14 cellular contexts compared by ENCODE assay signal in the genomic region with DNA sequence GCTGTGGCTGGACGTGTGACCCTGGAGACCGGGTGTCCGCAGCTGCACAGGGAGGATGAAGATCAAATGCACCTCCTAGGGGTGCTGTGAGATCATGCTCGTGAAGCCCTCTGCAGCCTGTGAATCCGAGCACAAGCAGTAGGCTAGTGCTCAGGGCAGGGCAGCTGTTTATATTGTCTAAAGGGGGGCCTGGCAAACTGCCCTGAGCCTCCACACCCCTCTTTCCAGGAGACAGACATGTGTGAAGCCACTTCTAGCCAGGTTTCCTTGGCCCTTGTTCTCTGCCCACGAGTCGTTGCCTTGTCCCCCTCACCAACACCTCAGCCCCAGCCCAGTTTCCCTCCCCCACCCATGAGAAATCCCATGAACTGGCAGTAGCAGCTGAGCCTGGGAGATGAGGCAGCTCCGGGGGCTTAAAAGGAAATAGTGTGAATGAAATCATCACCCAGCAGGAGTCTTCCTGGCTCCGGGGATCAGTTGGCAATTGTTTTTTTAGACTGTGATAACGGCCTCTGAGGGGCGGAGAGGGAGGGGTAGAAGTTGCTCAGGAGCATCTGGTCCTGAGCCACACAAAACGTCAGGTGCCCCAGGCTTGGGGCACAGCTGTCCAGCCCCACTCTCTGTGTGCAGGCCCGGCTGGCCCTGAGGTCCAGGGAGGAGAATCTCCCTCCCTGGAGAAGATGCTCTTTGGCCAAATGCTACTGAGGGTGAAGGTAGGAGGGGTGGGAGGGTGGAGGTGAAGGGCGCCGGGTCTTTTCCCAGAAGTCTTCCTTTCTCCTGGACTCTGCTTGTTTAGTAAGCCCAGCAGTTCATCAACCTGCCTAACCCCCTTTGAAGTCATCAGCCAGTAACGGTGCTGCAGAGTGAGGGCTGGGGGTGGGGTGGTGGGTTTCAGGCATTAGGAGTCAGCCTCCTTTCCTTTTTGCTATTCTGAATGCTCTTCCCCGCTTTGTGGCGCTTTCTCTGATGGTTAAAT. TPM values are rescaled to one million over a fixed set of nuclear protein-coding genes. Genes with fewer than 3 reads are reported as not detected.
DNase-seq lines count a peak whose midpoint lies in the region; ATAC-seq and TF ChIP-seq lines count a peak whose summit lies in the region.
"Had no signal": no experiment of that assay in that cellular context is flagged by ENCODE, and none has a peak within 500 bp of the region (broad histone marks: within the 10 kb centered on the region; RNA-seq: fewer than 3 reads in every experiment).

No MANE protein-coding gene starts in this region.

- H3K36me3 Mint-ChIP-seq in glutamatergic neuron (ENCODE audit: unreplicated experiment) = no peaks in the 10 kb centered on the region

- H3K4me3 ChIP-seq in skeletal muscle cell (ENCODE audit: low read depth, low read length) = no peak overlapping the region
- H3K4me3 ChIP-seq: colonic mucosa, gastroesophageal sphincter, mucosa of descending colon had no signal

- peaks cover 18% of the 10 kb centered on the region for H3K4me1 Mint-ChIP-seq in glutamatergic neuron (ENCODE audit: low read depth, unreplicated experiment)

- H3K27me3 Mint-ChIP-seq in glutamatergic neuron (ENCODE audit: unreplicated experiment) = peaks cover 2% of the 10 kb centered on the region

- peak; percentile 5 for DNase-seq in DMS 273 (lab: John Stamatoyannopoulos, UW; ENCODE audit: unreplicated experiment)
- DNase-seq in DMS 273 treated with DMSO at 0.1 percent for 48 hours (lab: John Stamatoyannopoulos, UW) = no peak
- peak; percentile 65 for DNase-seq in NCI-H524 treated with DMSO at 0.1 percent for 48 hours (lab: John Stamatoyannopoulos, UW)
- no peak for DNase-seq in glutamatergic neuron
- peak; percentile 19 for DNase-seq in skeletal muscle cell (ENCODE audit: low read depth)
- DNase-seq in NCI-H1694 treated with DMSO at 0.1 percent for 48 hours (lab: John Stamatoyannopoulos, UW) = no peak
- DNase-seq: activated naive CD4-positive, alpha-beta T cell treated with anti-CD3 and anti-CD28 coated beads, Interleukin-2, amount 50 U/mL, for 16 hours; colonic mucosa; DMS79 treated with DMSO at 0.1 percent for 48 hours; mucosa of descending colon had no signal

- no peak for TF ChIP-seq CTCF in glutamatergic neuron (IDR thresholded peaks at IDR 0.05; ENCODE audit: partially characterized antibody, unreplicated experiment)

- peak overlapping the region; percentile 64 for H3K27ac Mint-ChIP-seq in glutamatergic neuron (ENCODE audit: unreplicated experiment)

- peak overlapping the region; percentile 30 for H3K4me3 Mint-ChIP-seq in glutamatergic neuron (ENCODE audit: unreplicated experiment)

- H3K9me3 Mint-ChIP-seq in glutamatergic neuron (ENCODE audit: unreplicated experiment) = no peaks in the 10 kb centered on the region

- ATAC-seq in GM18867 (IDR thresholded peaks at IDR 0.05; ENCODE audit: unreplicated experiment) (no peak), GM18502 (IDR thresholded peaks at IDR 0.05; ENCODE audit: poor library complexity, unreplicated experiment) (no peak)
- ATAC-seq: gastroesophageal sphincter, mucosa of descending colon had no signal

RNA-seq across cellular contexts. Expression of a gene that starts 4.0 kb away (rescaled TPM):
- total RNA-seq in glutamatergic neuron (ENCODE audit: unreplicated experiment) = not detected
- total RNA-seq: colonic mucosa, gastroesophageal sphincter, mucosa of descending colon, RPMI7951 had no signal

Comparison
In these comparisons a context has a peak if more than half of its experiments do, and no peak if none do; other contexts are left out.
1. DNase-seq: peak in DMS 273 (single experiment), NCI-H524 treated with DMSO at 0.1 percent for 48 hours (single experiment) and skeletal muscle cell (single experiment); none in DMS 273 treated with DMSO at 0.1 percent for 48 hours (single experiment), glutamatergic neuron (single experiment) and NCI-H1694 treated with DMSO at 0.1 percent for 48 hours (single experiment).